ENCODE assay signal across 18 cellular contexts in the genomic region with DNA sequence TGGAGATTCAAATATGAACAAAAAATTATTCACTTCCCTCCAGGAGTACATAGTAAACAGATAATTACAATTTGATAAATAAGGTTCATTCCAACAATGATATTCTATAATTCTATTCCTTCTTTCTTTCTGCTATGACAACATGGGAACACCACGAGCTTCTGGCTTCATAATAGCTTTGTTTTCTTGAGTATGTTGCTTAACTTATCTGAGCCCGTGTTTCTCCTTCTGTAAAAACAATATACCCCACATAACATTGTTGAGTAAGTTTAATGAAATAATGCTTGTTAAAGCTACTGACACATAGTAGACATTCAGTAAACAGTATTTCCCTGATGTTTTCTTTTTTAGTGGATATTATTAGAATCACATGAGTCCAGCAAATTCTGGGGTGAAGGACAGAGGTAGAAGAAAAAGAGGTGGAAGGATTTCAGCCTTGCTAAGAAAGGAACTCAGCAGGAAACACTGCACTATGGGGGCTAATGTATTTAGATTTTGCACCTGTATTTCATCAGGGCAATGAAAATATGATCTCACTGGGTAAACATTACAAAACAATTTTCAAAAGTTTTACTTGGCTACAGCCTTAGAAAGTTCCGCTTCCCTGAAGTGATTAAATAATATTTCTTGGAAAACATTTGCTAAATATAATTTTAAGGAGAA.
"Had no signal": no experiment of that assay in that cellular context is flagged by ENCODE, and none has a peak within 500 bp of the region (broad histone marks: within the 10 kb centered on the region; RNA-seq: fewer than 3 reads in every experiment).

No MANE protein-coding gene starts in this region.

- H3K4me1 ChIP-seq: prostate gland, right lobe of liver had no signal

- H3K4me3 ChIP-seq: prostate gland, right lobe of liver had no signal

- ATAC-seq: effector memory CD8-positive, alpha-beta T cell; natural killer cell; right lobe of liver had no signal

- H3K4me3 Mint-ChIP-seq: activated naive CD4-positive, alpha-beta T cell treated with anti-CD3 and anti-CD28 coated beads, Interleukin-2, amount 50 U/mL, for 24 hours; effector memory CD8-positive, alpha-beta T cell; natural killer cell; type B pancreatic cell had no signal

- H3K36me3 ChIP-seq: prostate gland, right lobe of liver had no signal

- DNase-seq: activated CD4-positive, alpha-beta T cell treated with anti-CD3 and anti-CD28 coated beads, Interleukin-2, amount 50 U/mL, for 1 hour; activated CD4-positive, CD25-positive, alpha-beta regulatory T cell; aorta; central memory CD4-positive, alpha-beta T cell; effector memory CD8-positive, alpha-beta T cell; erythroblast; foreskin melanocyte; head of caudate nucleus; mammary epithelial cell; natural killer cell; nucleus accumbens; right lobe of liver; stimulated activated CD4-positive, alpha-beta T cell treated with anti-CD3 and anti-CD28 coated beads, Interleukin-12 subunit alpha, Interleukin-12 subunit beta, amount 100 ng/mL, for 4 hours; stimulated activated naive CD4-positive, alpha-beta T cell; substantia nigra had no signal

- H3K27ac ChIP-seq: prostate gland, right lobe of liver had no signal

- H3K9me3 Mint-ChIP-seq: type B pancreatic cell had no signal

- H3K36me3 Mint-ChIP-seq: activated naive CD4-positive, alpha-beta T cell treated with anti-CD3 and anti-CD28 coated beads, Interleukin-2, amount 50 U/mL, for 24 hours; natural killer cell; type B pancreatic cell had no signal

- H3K27ac Mint-ChIP-seq: activated naive CD4-positive, alpha-beta T cell treated with anti-CD3 and anti-CD28 coated beads, Interleukin-2, amount 50 U/mL, for 24 hours; effector memory CD8-positive, alpha-beta T cell; natural killer cell; type B pancreatic cell had no signal

- H3K27me3 Mint-ChIP-seq: activated naive CD4-positive, alpha-beta T cell treated with anti-CD3 and anti-CD28 coated beads, Interleukin-2, amount 50 U/mL, for 24 hours; effector memory CD8-positive, alpha-beta T cell had no signal

- H3K4me1 Mint-ChIP-seq: activated naive CD4-positive, alpha-beta T cell treated with anti-CD3 and anti-CD28 coated beads, Interleukin-2, amount 50 U/mL, for 24 hours; natural killer cell had no signal

- H3K27me3 ChIP-seq: right lobe of liver had no signal

- H3K9me3 ChIP-seq: prostate gland, right lobe of liver had no signal
